Comparison of ENCODE assay signal across 1 cellular context in the genomic region with DNA sequence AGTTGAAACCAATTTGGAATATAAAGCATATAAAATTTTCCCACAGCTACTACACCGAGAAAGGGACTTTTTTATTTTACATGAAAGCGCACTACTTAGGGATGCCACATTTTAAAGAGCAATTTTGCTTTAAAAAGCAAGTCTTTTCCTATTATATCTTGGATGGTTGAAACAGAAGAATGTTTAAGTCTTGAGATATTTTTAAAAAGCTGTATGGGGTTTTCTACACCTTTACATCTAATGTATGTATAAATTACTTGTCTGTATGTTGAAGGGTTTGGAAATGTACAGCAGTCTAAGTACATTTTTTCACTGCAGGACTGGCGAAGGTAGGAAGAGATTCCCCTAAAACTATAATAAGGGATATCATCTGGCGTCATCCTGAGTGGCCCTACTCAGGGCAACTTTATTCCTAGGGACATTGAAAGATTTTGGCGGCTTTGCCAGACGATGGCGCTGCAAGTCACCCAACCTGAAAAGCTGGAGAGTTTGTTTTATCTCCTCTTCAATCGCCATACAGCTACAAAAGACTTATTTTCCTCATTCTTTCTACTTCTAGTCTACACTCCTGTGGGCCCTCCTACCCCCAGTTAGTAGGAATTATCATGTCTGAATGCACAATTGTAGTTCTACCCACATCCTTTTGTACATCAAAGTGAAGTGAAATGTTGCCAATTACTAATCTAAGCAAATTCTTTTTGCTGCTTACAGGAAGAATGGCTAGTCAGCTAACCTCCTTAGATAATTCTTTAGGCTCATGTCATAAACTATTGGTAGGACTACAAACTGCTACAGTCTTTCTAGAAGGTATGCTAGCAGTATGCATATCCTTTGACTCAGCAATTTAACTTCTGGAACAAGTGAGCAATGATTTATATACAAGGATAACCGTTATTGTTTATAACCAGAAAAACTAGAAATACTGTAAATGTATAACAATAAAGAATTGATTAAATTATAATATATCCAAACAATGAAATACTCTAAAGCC.
TF ChIP-seq lines count a peak whose summit lies in the region.

No MANE protein-coding gene starts in this region.

TF ChIP-seq in K562, 482 proteins besides CTCF, POLR2A, EP300 and RAD21 (continued from another document):
- TF ChIP-seq, protein P1, sequence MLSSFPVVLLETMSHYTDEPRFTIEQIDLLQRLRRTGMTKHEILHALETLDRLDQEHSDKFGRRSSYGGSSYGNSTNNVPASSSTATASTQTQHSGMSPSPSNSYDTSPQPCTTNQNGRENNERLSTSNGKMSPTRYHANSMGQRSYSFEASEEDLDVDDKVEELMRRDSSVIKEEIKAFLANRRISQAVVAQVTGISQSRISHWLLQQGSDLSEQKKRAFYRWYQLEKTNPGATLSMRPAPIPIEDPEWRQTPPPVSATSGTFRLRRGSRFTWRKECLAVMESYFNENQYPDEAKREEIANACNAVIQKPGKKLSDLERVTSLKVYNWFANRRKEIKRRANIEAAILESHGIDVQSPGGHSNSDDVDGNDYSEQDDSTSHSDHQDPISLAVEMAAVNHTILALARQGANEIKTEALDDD (IDR thresholded peaks at IDR 0.05): peak; percentile 43; the same call in 1 of the 2 replicates
- TF ChIP-seq DPF2 (IDR thresholded peaks at IDR 0.05) (0 out of 2 replicates have a peak, but pooled peaks have one; percentile 45), PTTG1 (tag; IDR thresholded peaks at IDR 0.05; ENCODE audit: low read depth) (no peak), TAL1 (IDR thresholded peaks at IDR 0.05) (no peak), SMC3 (conservative IDR thresholded peaks at IDR 0.05; ENCODE audit: insufficient read depth, low read depth, low read length) (0 out of 2 replicates have a peak, but pooled peaks have one; percentile 35), SOX6 (IDR thresholded peaks at IDR 0.05) (peak; percentile 19; the same call in 1 of the 2 replicates), ZNF77 (CRISPR knock-in tag; IDR thresholded peaks at IDR 0.05) (no peak), ZNF41 (CRISPR knock-in tag; conservative IDR thresholded peaks at IDR 0.05) (no peak), ARID2 (IDR thresholded peaks at IDR 0.05) (0 out of 2 replicates have a peak, but pooled peaks have one; percentile 24), BDP1 (IDR thresholded peaks at IDR 0.05; ENCODE audit: insufficient read depth, insufficient read length) (no peak), NFE2L1 (tag; IDR thresholded peaks at IDR 0.05; ENCODE audit: borderline replicate concordance, low read depth) (no peak), ZNF143 (CRISPR knock-in tag; IDR thresholded peaks at IDR 0.05) (no peak), ZKSCAN1 (IDR thresholded peaks at IDR 0.05; ENCODE audit: low read depth, low read length) (peak; percentile 99), PYGO2 (tag; IDR thresholded peaks at IDR 0.05) (no peak), ZNF311 (CRISPR knock-in tag; IDR thresholded peaks at IDR 0.05) (no peak), TEAD1 (CRISPR knock-in tag; IDR thresholded peaks at IDR 0.05) (0 out of 4 replicates have a peak, but pooled peaks of 1 of the 2 experiments have one; percentile 18), NCOA2 (IDR thresholded peaks at IDR 0.05; ENCODE audit: partially characterized antibody in 2 of 2) (no peak), ATF7 (IDR thresholded peaks at IDR 0.05) (peak; percentile 64), BRD9 (IDR thresholded peaks at IDR 0.05; ENCODE audit: low read depth, partially characterized antibody) (peak; percentile 85), HDAC3 (IDR thresholded peaks at IDR 0.05; ENCODE audit: borderline replicate concordance, partially characterized antibody) (peak; percentile 39), KLF6 (CRISPR knock-in tag; IDR thresholded peaks at IDR 0.05; ENCODE audit: borderline replicate concordance) (no peak), MAFF (IDR thresholded peaks at IDR 0.05; ENCODE audit: low read length) (0 out of 2 replicates have a peak, but pooled peaks have one; percentile 32)
- TF ChIP-seq, protein P2, sequence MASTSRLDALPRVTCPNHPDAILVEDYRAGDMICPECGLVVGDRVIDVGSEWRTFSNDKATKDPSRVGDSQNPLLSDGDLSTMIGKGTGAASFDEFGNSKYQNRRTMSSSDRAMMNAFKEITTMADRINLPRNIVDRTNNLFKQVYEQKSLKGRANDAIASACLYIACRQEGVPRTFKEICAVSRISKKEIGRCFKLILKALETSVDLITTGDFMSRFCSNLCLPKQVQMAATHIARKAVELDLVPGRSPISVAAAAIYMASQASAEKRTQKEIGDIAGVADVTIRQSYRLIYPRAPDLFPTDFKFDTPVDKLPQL (IDR thresholded peaks at IDR 0.05; ENCODE audit: extremely low read depth, insufficient read length): no peak
- TF ChIP-seq, protein P3, sequence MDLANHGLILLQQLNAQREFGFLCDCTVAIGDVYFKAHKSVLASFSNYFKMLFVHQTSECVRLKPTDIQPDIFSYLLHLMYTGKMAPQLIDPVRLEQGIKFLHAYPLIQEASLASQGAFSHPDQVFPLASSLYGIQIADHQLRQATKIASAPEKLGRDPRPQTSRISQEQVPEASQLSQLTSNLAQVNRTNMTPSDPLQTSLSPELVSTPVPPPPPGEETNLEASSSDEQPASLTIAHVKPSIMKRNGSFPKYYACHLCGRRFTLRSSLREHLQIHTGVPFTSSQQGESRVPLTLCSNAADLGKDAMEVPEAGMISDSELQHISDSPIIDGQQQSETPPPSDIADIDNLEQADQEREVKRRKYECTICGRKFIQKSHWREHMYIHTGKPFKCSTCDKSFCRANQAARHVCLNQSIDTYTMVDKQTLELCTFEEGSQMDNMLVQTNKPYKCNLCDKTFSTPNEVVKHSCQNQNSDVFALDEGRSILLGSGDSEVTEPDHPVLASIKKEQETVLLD (IDR thresholded peaks at IDR 0.05): no peak
